Comparison of ENCODE assay signal across 20 cellular contexts in the genomic region with DNA sequence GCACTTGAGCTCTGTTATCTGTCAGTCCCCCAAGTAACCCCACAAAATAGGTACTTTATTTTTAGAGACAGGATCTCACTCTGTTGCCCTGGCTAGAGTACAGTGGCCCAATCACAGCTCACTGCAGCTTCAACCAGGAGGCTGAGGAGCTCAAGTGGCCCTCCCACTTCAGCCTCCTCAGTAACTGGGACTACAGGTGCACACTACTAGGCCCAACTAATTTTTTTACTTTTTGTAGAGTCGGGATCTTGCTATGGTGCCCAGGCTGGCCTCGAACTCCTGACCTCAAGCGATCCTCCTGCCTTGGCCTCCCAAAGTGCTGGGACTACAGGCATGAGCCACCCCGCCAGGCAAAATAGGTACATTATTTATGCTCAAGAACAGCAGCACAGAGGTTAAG.
DNase-seq lines count a peak whose midpoint lies in the region; ATAC-seq and TF ChIP-seq lines count a peak whose summit lies in the region.
"Had no signal": no experiment of that assay in that cellular context is flagged by ENCODE, and none has a peak within 500 bp of the region (broad histone marks: within the 10 kb centered on the region; RNA-seq: fewer than 3 reads in every experiment).

No MANE protein-coding gene starts in this region.

- no peak for ATAC-seq in naive thymus-derived CD4-positive, alpha-beta T cell
- ATAC-seq in HG02798 (IDR thresholded peaks at IDR 0.05; ENCODE audit: poor library complexity, unreplicated experiment) (no peak), GM18873 (IDR thresholded peaks at IDR 0.05; ENCODE audit: low FRiP score, unreplicated experiment) (no peak)
- ATAC-seq: activated T-cell treated with anti-CD3 and anti-CD28 coated beads, Interleukin-2, amount 50 U/mL, for 72 hours; stimulated activated naive CD8-positive, alpha-beta T cell treated with anti-CD3 and anti-CD28 coated beads, Interleukin-15, amount 100 ng/mL, for 72 hours had no signal

- no peak for TF ChIP-seq CTCF in H9 (conservative IDR thresholded peaks at IDR 0.05)
- no peak for TF ChIP-seq CTCF in WERI-Rb-1 (IDR thresholded peaks at IDR 0.05; ENCODE audit: low read depth, low read length)

- WGBS in H9 (ENCODE audit: extremely low coverage, insufficient read length, low lambda C conversion rate): no CpG with 5 or more reads among the region's 4 CpGs

- no peak overlapping the region for H3K27ac Mint-ChIP-seq in H9
- peak overlapping the region in 3 of 9 donors; percentile 6 to 81 (median 61) for H3K27ac Mint-ChIP-seq in naive thymus-derived CD4-positive, alpha-beta T cell
- H3K27ac Mint-ChIP-seq: activated T-cell treated with anti-CD3 and anti-CD28 coated beads, Interleukin-2, amount 50 U/mL, for 72 hours; stimulated activated naive CD8-positive, alpha-beta T cell treated with anti-CD3 and anti-CD28 coated beads, Interleukin-15, amount 100 ng/mL, for 72 hours had no signal

- H3K23ac ChIP-seq in H9 (ENCODE audit: insufficient read length, low read depth, low read length): no peak overlapping the region

- no peak overlapping the region for H2AK5ac ChIP-seq in H9 (ENCODE audit: insufficient read length, low read length)

- H3K27me3 ChIP-seq in BLaER1 (no peaks in the 10 kb centered on the region), H9 (ENCODE audit: insufficient read depth, low read length) (no peaks in the 10 kb centered on the region), WERI-Rb-1 (ENCODE audit: insufficient read depth, low read depth, severe bottlenecking) (no peaks in the 10 kb centered on the region)
- H3K27me3 ChIP-seq in naive thymus-derived CD4-positive, alpha-beta T cell (ENCODE audit: control insufficient read depth in 2 of 2, insufficient read depth in 2 of 2, low read length in 2 of 2): no peaks in the 10 kb centered on the region
- H3K27me3 ChIP-seq: thyroid gland had no signal

- DNase-seq in H9 (no peak), WERI-Rb-1 (no peak), Ammon's horn (ENCODE audit: low spot score) (no peak), kidney glomerular epithelial cell (lab: John Stamatoyannopoulos, UW) (no peak)
- DNase-seq in naive thymus-derived CD4-positive, alpha-beta T cell: no peak
- DNase-seq: activated CD4-positive, alpha-beta T cell treated with anti-CD3 and anti-CD28 coated beads for 48 hours; activated naive CD4-positive, alpha-beta T cell treated with anti-CD3 and anti-CD28 coated beads, Interleukin-2, amount 50 U/mL, for 16 hours; activated T-cell treated with anti-CD3 and anti-CD28 coated beads, Interleukin-2, amount 50 U/mL, for 72 hours; amygdala; COR-L47; GF-D8; left ventricle myocardium inferior; NCI-H524; stimulated activated naive CD8-positive, alpha-beta T cell treated with anti-CD3 and anti-CD28 coated beads, Interleukin-15, amount 100 ng/mL, for 72 hours; thyroid gland had no signal

- peaks cover 8% of the 10 kb centered on the region for H3K23me2 ChIP-seq in H9 (ENCODE audit: insufficient read length, low read depth, low read length, poor library complexity, severe bottlenecking)

- no peak overlapping the region for H2BK120ac ChIP-seq in H9 (ENCODE audit: low read depth, low read length, poor library complexity, severe bottlenecking)

- H3K18ac ChIP-seq in H9 (ENCODE audit: insufficient read length, low read depth, low read length): no peak overlapping the region

- H3K9me3 ChIP-seq in BLaER1 (no peaks in the 10 kb centered on the region), H9 (ENCODE audit: control insufficient read depth, low read depth, low read length) (no peaks in the 10 kb centered on the region), WERI-Rb-1 (ENCODE audit: severe bottlenecking) (no peaks in the 10 kb centered on the region)
- no peaks in the 10 kb centered on the region for H3K9me3 ChIP-seq in naive thymus-derived CD4-positive, alpha-beta T cell (ENCODE audit: control insufficient read depth in 2 of 3, low read length in 3 of 3)
- H3K9me3 ChIP-seq: breast epithelium, left ventricle myocardium inferior, SJSA1, thyroid gland had no signal

- H3K4me1 Mint-ChIP-seq in H9: peaks cover 43 to 52% of the 10 kb centered on the region in 2 experiments
- H3K4me1 Mint-ChIP-seq in naive thymus-derived CD4-positive, alpha-beta T cell: peaks cover 9 to 37% (median 17%) of the 10 kb centered on the region in 7 donors

- H3K56ac ChIP-seq in H9 (ENCODE audit: insufficient read length, low read depth, low read length): no peak overlapping the region

- H3K4me3 Mint-ChIP-seq in H9: peak overlapping the region; percentile 4 to 84; a peak in 2 of 5 replicates
- peak overlapping the region in 7 of 10 donors; percentile 3 to 92 (median 85) for H3K4me3 Mint-ChIP-seq in naive thymus-derived CD4-positive, alpha-beta T cell

- H4K5ac ChIP-seq in H9 (ENCODE audit: insufficient read length, low read depth, low read length): no peak overlapping the region

- H3K14ac ChIP-seq in H9 (ENCODE audit: insufficient read depth, low read length): no peak overlapping the region

- H3K27me3 Mint-ChIP-seq in H9 (ENCODE audit: low read depth): peaks cover 5% of the 10 kb centered on the region; the same call in 1 of the 2 replicates
- peaks cover 0 to 51% (median 8%) of the 10 kb centered on the region in 5 donors for H3K27me3 Mint-ChIP-seq in naive thymus-derived CD4-positive, alpha-beta T cell

- H3K36me3 ChIP-seq in BLaER1 (peaks cover 27% of the 10 kb centered on the region), WERI-Rb-1 (no peaks in the 10 kb centered on the region)
- H3K36me3 ChIP-seq in naive thymus-derived CD4-positive, alpha-beta T cell (ENCODE audit: control insufficient read depth in 2 of 3, insufficient read depth in 3 of 3, low read length in 3 of 3): no peaks in the 10 kb centered on the region
- H3K36me3 ChIP-seq: breast epithelium, left ventricle myocardium inferior, SJSA1, thyroid gland had no signal

- H3K9ac ChIP-seq in BLaER1 (peak overlapping the region; percentile 80), H9 (ENCODE audit: extremely low read depth, insufficient read length, low read length) (no peak overlapping the region)

- no peak overlapping the region for H2BK12ac ChIP-seq in H9 (ENCODE audit: insufficient read length, low read depth, low read length)

- H3K79me1 ChIP-seq in H9 (ENCODE audit: insufficient read depth, low read depth, low read length, poor library complexity, severe bottlenecking): no peaks in the 10 kb centered on the region

- peak overlapping the region; percentile 72 for H3K4me3 ChIP-seq in BLaER1
- peak overlapping the region; percentile 46 for H3K4me3 ChIP-seq in WERI-Rb-1 (ENCODE audit: low read depth, low read length)
- no peak overlapping the region for H3K4me3 ChIP-seq in naive thymus-derived CD4-positive, alpha-beta T cell (ENCODE audit: low read length)
- H3K4me3 ChIP-seq: breast epithelium, left ventricle myocardium inferior, SJSA1, thyroid gland had no signal

- POLR2A ChIA-PET in naive thymus-derived CD4-positive, alpha-beta T cell (lab: Charles Lee): interaction anchor here (1.0 kb wide), 1 partner anchor 45 kb away, joined by 3 read pairs; no protein-coding TSS in a partner anchor

- H3K4me2 ChIP-seq in BLaER1 (peak overlapping the region; percentile 99), H9 (ENCODE audit: insufficient read depth, insufficient read length, low read length) (no peak overlapping the region)

- no peak overlapping the region for H2AFZ ChIP-seq in H9 (ENCODE audit: low read length)

- peaks cover 0 to 4% (median 4%) of the 10 kb centered on the region in 3 experiments; a peak in 5 of 7 replicates for H3K36me3 Mint-ChIP-seq in H9 (ENCODE audit: insufficient read depth in 1 of 3, low read depth in 3 of 3)
- H3K36me3 Mint-ChIP-seq in naive thymus-derived CD4-positive, alpha-beta T cell: peaks cover 0 to 5% (median 0%) of the 10 kb centered on the region in 5 donors

- H2BK15ac ChIP-seq in H9 (ENCODE audit: low read depth, low read length): no peak overlapping the region

- no peak overlapping the region for H2BK20ac ChIP-seq in H9 (ENCODE audit: low read depth, low read length, poor library complexity, severe bottlenecking)

- H4K20me1 ChIP-seq in BLaER1: peaks cover 48% of the 10 kb centered on the region; the same call in 1 of the 2 replicates
- H4K20me1 ChIP-seq in H9 (ENCODE audit: control insufficient read depth, insufficient read depth, insufficient read length): no peaks in the 10 kb centered on the region

- no peaks in the 10 kb centered on the region for H3K79me2 ChIP-seq in H9 (ENCODE audit: insufficient read depth, low read length)

- intact Hi-C loops in naive thymus-derived CD4-positive, alpha-beta T cell (cut with micrococcal nuclease): loop anchor here in 1 of 2 donors (2.0 kb wide), 2 partner anchors 31 to 43 kb away; no protein-coding TSS in a partner anchor

- no peak overlapping the region for H3K4ac ChIP-seq in H9 (ENCODE audit: low read depth, low read length)

- no peak overlapping the region for H4K8ac ChIP-seq in H9 (replicated peaks; ENCODE audit: insufficient read length, low read depth, low read length)

- H3K27ac ChIP-seq in BLaER1 (peak overlapping the region; percentile 83; the same call in 1 of the 2 replicates), H9 (ENCODE audit: insufficient read length, low read depth, low read length) (no peak overlapping the region), WERI-Rb-1 (no peak overlapping the region)
- H3K27ac ChIP-seq in naive thymus-derived CD4-positive, alpha-beta T cell (ENCODE audit: low read depth, low read length): no peak overlapping the region
- H3K27ac ChIP-seq: breast epithelium, left ventricle myocardium inferior, SJSA1, thyroid gland had no signal

- H3K4me1 ChIP-seq in BLaER1 (peaks cover 78% of the 10 kb centered on the region), H9 (ENCODE audit: insufficient read depth, low read length) (peaks cover 4% of the 10 kb centered on the region; the same call in 1 of the 2 replicates)
- peaks cover 7 to 12% of the 10 kb centered on the region in 2 donors for H3K4me1 ChIP-seq in naive thymus-derived CD4-positive, alpha-beta T cell (ENCODE audit: control insufficient read depth in 2 of 2, insufficient read depth in 2 of 2, low read length in 2 of 2)

- H4K91ac ChIP-seq in H9 (ENCODE audit: insufficient read length, low read depth, low read length): no peak overlapping the region

- H3T11ph ChIP-seq in H9 (ENCODE audit: low read length): no peak overlapping the region

- no peaks in the 10 kb centered on the region; a peak in 1 of 5 replicates for H3K9me3 Mint-ChIP-seq in H9
- H3K9me3 Mint-ChIP-seq in naive thymus-derived CD4-positive, alpha-beta T cell: no peaks in the 10 kb centered on the region
- H3K9me3 Mint-ChIP-seq: activated T-cell treated with anti-CD3 and anti-CD28 coated beads, Interleukin-2, amount 50 U/mL, for 72 hours; stimulated activated naive CD8-positive, alpha-beta T cell treated with anti-CD3 and anti-CD28 coated beads, Interleukin-15, amount 100 ng/mL, for 72 hours had no signal

- no peak overlapping the region for H2BK5ac ChIP-seq in H9 (ENCODE audit: insufficient read length, low read length)

- CTCF ChIA-PET in naive thymus-derived CD4-positive, alpha-beta T cell (lab: Charles Lee): no interaction called here
